24 cellular contexts compared by ENCODE assay signal in genomic region chr21:39307466-39307865, GRCh38. TPM values are rescaled to one million over a fixed set of nuclear protein-coding genes. Genes with fewer than 3 reads are reported as not detected.
DNase-seq lines count a peak whose midpoint lies in the region; ATAC-seq, FAIRE-seq and TF ChIP-seq lines count a peak whose summit lies in the region.
"Had no signal": no experiment of that assay in that cellular context is flagged by ENCODE, and none has a peak within 500 bp of the region (broad histone marks: within the 10 kb centered on the region; RNA-seq: fewer than 3 reads in every experiment).

No MANE protein-coding gene starts in this region.

- H3K4me1 Mint-ChIP-seq in activated T-cell treated with anti-CD3 and anti-CD28 coated beads, Interleukin-2, amount 50 U/mL, for 72 hours (ENCODE audit: low read depth) = peaks cover 41% of the 10 kb centered on the region
- peaks cover 18 to 34% (median 21%) of the 10 kb centered on the region in 3 donors for H3K4me1 Mint-ChIP-seq in IgD-negative memory B cell
- peaks cover 19 to 21% of the 10 kb centered on the region in 2 donors for H3K4me1 Mint-ChIP-seq in natural killer cell treated with Interleukin-12 subunit alpha and Interleukin-12 subunit beta and Interleukin-15 and Interleukin-18, amount 100 ng/mL, for 72 hours (ENCODE audit: low read depth in 2 of 2)

- H3K9me1 ChIP-seq in K562 (ENCODE audit: control insufficient read depth, insufficient read depth, low read length) = no peaks in the 10 kb centered on the region

- peaks cover 7 to 26% of the 10 kb centered on the region in 2 donors for H3K36me3 Mint-ChIP-seq in activated T-cell treated with anti-CD3 and anti-CD28 coated beads, Interleukin-2, amount 50 U/mL, for 72 hours (ENCODE audit: insufficient read depth in 2 of 2)
- H3K36me3 Mint-ChIP-seq in IgD-negative memory B cell = peaks cover 7% of the 10 kb centered on the region
- H3K36me3 Mint-ChIP-seq in natural killer cell treated with Interleukin-12 subunit alpha and Interleukin-12 subunit beta and Interleukin-15 and Interleukin-18, amount 100 ng/mL, for 72 hours = peaks cover 8% of the 10 kb centered on the region

- intact Hi-C loops in K562 (cut with micrococcal nuclease) = no loop called here

- H3K9me3 ChIP-seq in K562 (replicated peaks; ENCODE audit: control insufficient read depth, insufficient read depth, low read depth, low read length) = no peaks in the 10 kb centered on the region
- H3K9me3 ChIP-seq: SK-N-SH had no signal

- no peak for TF ChIP-seq POLR2A in K562 (conservative IDR thresholded peaks at IDR 0.05)

- no peak overlapping the region for H3K27ac ChIP-seq in K562 (ENCODE audit: extremely low read depth, low read depth, low read length)
- H3K27ac ChIP-seq: C4-2B had no signal

- no peak for TF ChIP-seq RAD21 in K562 (CRISPR knock-in tag; conservative IDR thresholded peaks at IDR 0.05 in 1 of 2, IDR thresholded peaks at IDR 0.05 in 1 of 2)

- no peaks in the 10 kb centered on the region for H3K27me3 Mint-ChIP-seq in activated T-cell treated with anti-CD3 and anti-CD28 coated beads, Interleukin-2, amount 50 U/mL, for 72 hours (ENCODE audit: low read depth)
- H3K27me3 Mint-ChIP-seq in IgD-negative memory B cell = no peaks in the 10 kb centered on the region
- no peaks in the 10 kb centered on the region for H3K27me3 Mint-ChIP-seq in natural killer cell treated with Interleukin-12 subunit alpha and Interleukin-12 subunit beta and Interleukin-15 and Interleukin-18, amount 100 ng/mL, for 72 hours

- H3K36me3 ChIP-seq in K562 (ENCODE audit: control insufficient read depth, insufficient read depth, low read length) = peaks cover 65% of the 10 kb centered on the region

- in situ Hi-C loops in K562 (cut with MboI) = no loop called here

- no peak for TF ChIP-seq CTCF in K562 (IDR thresholded peaks at IDR 0.05 in 2 of 3, conservative IDR thresholded peaks at IDR 0.05 in 1 of 3; ENCODE audit: insufficient read depth in 2 of 3, low read depth in 1 of 3, low read length in 3 of 3)

- no peak overlapping the region for H3K4me3 Mint-ChIP-seq in activated T-cell treated with anti-CD3 and anti-CD28 coated beads, Interleukin-2, amount 50 U/mL, for 72 hours
- H3K4me3 Mint-ChIP-seq in IgD-negative memory B cell = no peak overlapping the region
- no peak overlapping the region for H3K4me3 Mint-ChIP-seq in natural killer cell treated with Interleukin-12 subunit alpha and Interleukin-12 subunit beta and Interleukin-15 and Interleukin-18, amount 100 ng/mL, for 72 hours

- H3K4me1 ChIP-seq in K562 (replicated peaks in 1 of 2; ENCODE audit: control insufficient read depth in 2 of 2, insufficient read depth in 2 of 2, low read length in 2 of 2) = peaks cover 3 to 5% of the 10 kb centered on the region in 2 experiments; a peak in 2 of 5 replicates

- WGBS in K562 (ENCODE audit: insufficient coverage, low coverage, missing lambda C conversion rate) = 93% methylated on average over 1 of the region's 1 CpG

- peaks cover 9% of the 10 kb centered on the region for H4K20me1 ChIP-seq in K562 (replicated peaks; ENCODE audit: control insufficient read depth, insufficient read depth, low read length)

- no peaks in the 10 kb centered on the region for H3K9me3 Mint-ChIP-seq in activated T-cell treated with anti-CD3 and anti-CD28 coated beads, Interleukin-2, amount 50 U/mL, for 72 hours
- H3K9me3 Mint-ChIP-seq in IgD-negative memory B cell = no peaks in the 10 kb centered on the region
- H3K9me3 Mint-ChIP-seq in natural killer cell treated with Interleukin-12 subunit alpha and Interleukin-12 subunit beta and Interleukin-15 and Interleukin-18, amount 100 ng/mL, for 72 hours = no peaks in the 10 kb centered on the region

- no peak for TF ChIP-seq EP300 in K562 (IDR thresholded peaks at IDR 0.05; ENCODE audit: low read length)

- H3K4me3 ChIP-seq in K562 = no peak overlapping the region

- H3K4me2 ChIP-seq in K562 (ENCODE audit: insufficient read depth, low read length) = no peak overlapping the region
- H3K4me2 ChIP-seq: SK-N-SH had no signal

- ATAC-seq in activated T-cell treated with anti-CD3 and anti-CD28 coated beads, Interleukin-2, amount 50 U/mL, for 72 hours (replicated peaks in 1 of 2) = no peak
- ATAC-seq in K562 = no peak
- no peak for ATAC-seq in GM19023 (IDR thresholded peaks at IDR 0.05; ENCODE audit: unreplicated experiment)
- ATAC-seq in HG03457 (IDR thresholded peaks at IDR 0.05; ENCODE audit: unreplicated experiment) = no peak
- no peak for ATAC-seq in natural killer cell treated with Interleukin-12 subunit alpha and Interleukin-12 subunit beta and Interleukin-15 and Interleukin-18, amount 100 ng/mL, for 72 hours
- ATAC-seq: HCT116, Panc1 had no signal

- H3K27me3 ChIP-seq in K562 (ENCODE audit: control insufficient read depth in 2 of 2, insufficient read depth in 2 of 2, low read length in 2 of 2) = no peaks in the 10 kb centered on the region

- no TSS peak for BruUV-seq in K562 (replicated peaks; lab: Mats Ljungman, UMichigan)

- H3K79me2 ChIP-seq in K562 (ENCODE audit: control insufficient read depth, insufficient read depth, low read length) = peaks cover 70% of the 10 kb centered on the region

- POLR2A ChIA-PET in K562 (lab: Yijun Ruan, JAX) = interaction anchor here (1.1 to 3.5 kb wide), 2 partner anchors 10 to 88 kb away, joined by 3 to 17 read pairs; no protein-coding TSS in a partner anchor

- DNase-seq in activated T-cell treated with anti-CD3 and anti-CD28 coated beads, Interleukin-2, amount 50 U/mL, for 72 hours = no peak
- DNase-seq in activated T-cell treated with anti-CD3 and anti-CD28 coated beads for 4 hours = no peak
- no peak for DNase-seq in K562 (ENCODE audit: extremely low read depth in 1 of 4, low spot score in 3 of 4)
- no peak for DNase-seq in natural killer cell treated with Interleukin-12 subunit alpha and Interleukin-12 subunit beta and Interleukin-15 and Interleukin-18, amount 100 ng/mL, for 72 hours (ENCODE audit: low spot score)
- DNase-seq: AML-193; DMS 273 treated with DMSO at 0.1 percent for 48 hours; GOT3; MM.1S; NCI-H1048; NCI-H1436; NCI-H187 treated with DMSO at 0.1 percent for 48 hours; NCI-H2107; NCI-H510A; NK-92 treated with Interleukin-12 subunit alpha and Interleukin-12 subunit beta, amount 100 ng/mL, for 24 hours; SIG-M5; SK-N-SH had no signal

- no peak overlapping the region for H3K9ac ChIP-seq in K562 (ENCODE audit: insufficient read depth in 1 of 2, low read depth in 2 of 2, low read length in 2 of 2)
- H3K9ac ChIP-seq: SK-N-SH had no signal

- FAIRE-seq in K562 (lab: Jason Lieb, UNC) = no peak
- FAIRE-seq: GM12892, GM18507 had no signal

- peak overlapping the region; percentile 11 for H3K27ac Mint-ChIP-seq in activated T-cell treated with anti-CD3 and anti-CD28 coated beads, Interleukin-2, amount 50 U/mL, for 72 hours
- H3K27ac Mint-ChIP-seq in IgD-negative memory B cell = peak overlapping the region in 2 of 3 donors; percentile 43 to 44
- H3K27ac Mint-ChIP-seq in natural killer cell treated with Interleukin-12 subunit alpha and Interleukin-12 subunit beta and Interleukin-15 and Interleukin-18, amount 100 ng/mL, for 72 hours = no peak overlapping the region

- CTCF ChIA-PET in K562 (lab: Yijun Ruan, JAX; ENCODE audit: low intra/inter-chr PET ratio) = no interaction called here

- H2AFZ ChIP-seq in K562 (ENCODE audit: low read depth, low read length) = no peak overlapping the region

RNA-seq across cellular contexts. Expression of gene BRWD1, which starts 6.0 kb away (rescaled TPM):
- total RNA-seq in activated T-cell treated with anti-CD3 and anti-CD28 coated beads, Interleukin-2, amount 50 U/mL, for 72 hours = 10 to 100 TPM; 44.8 to 45.2 TPM
- 38.9 TPM for polyA plus RNA-seq in IgD-negative memory B cell
- total RNA-seq in K562 (2011; cell fraction: chromatin; rRNA removed; ENCODE audit: low replicate concordance) = 104 and 356 TPM in 2 replicates
- total RNA-seq in K562 (2011; cell fraction: nucleolus; rRNA removed) = 54.4 and 64.3 TPM in 2 replicates
- 179 and 274 TPM in 2 replicates for total RNA-seq in K562 (2011; cell fraction: nucleoplasm; rRNA removed)
- total RNA-seq in K562 (2014; rRNA removed) = 29.8 and 34.1 TPM in 2 replicates
- 60.2 and 70.5 TPM in 2 replicates for total RNA-seq in K562 (2014; rRNA removed; fragmentation: Illumina TruSeq; extraction: Trizol)
- total RNA-seq in K562 (2015; rRNA removed; fragmentation: Illumina TruSeq; extraction: Trizol) = 45.4 and 48.3 TPM in 2 replicates
- total RNA-seq in K562 (2021) = 40.5 and 42.4 TPM in 2 replicates
- 27.8 and 39.5 TPM in 2 replicates for polyA plus RNA-seq in K562 (2011; rRNA removed)
- 9.7 and 20.5 TPM in 2 replicates for polyA plus RNA-seq in K562 (2011; cell fraction: cytosol; rRNA removed)
- polyA plus RNA-seq in K562 (2011; cell fraction: nucleus; rRNA removed) = 26.0 and 35.2 TPM in 2 replicates
- 17.7 and 21.7 TPM in 2 replicates for polyA plus RNA-seq in K562 (2012)
- polyA plus RNA-seq in K562 (2014; fragmentation: Illumina TruSeq; extraction: Trizol) = 23.0 and 25.3 TPM in 2 replicates
- 10 to 100 TPM; 10.1 to 11.2 TPM for polyA plus RNA-seq in K562 (2014; fragmentation: Nextera tagmentation; extraction: Ambion mirVana)
- 22.9 and 28.0 TPM in 2 replicates for polyA plus RNA-seq in K562 (2014; rRNA removed)
- 152 and 172 TPM in 2 replicates for polyA minus RNA-seq in K562 (2011; rRNA and poly(A)+ RNA removed)
- polyA minus RNA-seq in K562 (2011; cell fraction: cytosol; rRNA and poly(A)+ RNA removed) = 28.8 and 35.4 TPM in 2 replicates
- polyA minus RNA-seq in K562 (2011; cell fraction: nucleus; rRNA and poly(A)+ RNA removed) = 123 and 195 TPM in 2 replicates
- total RNA-seq in natural killer cell treated with Interleukin-12 subunit alpha and Interleukin-12 subunit beta and Interleukin-15 and Interleukin-18, amount 100 ng/mL, for 72 hours = 10 to 100 TPM; 31.8 to 46.8 TPM

RNA-seq across cellular contexts. Expression of gene HMGN1, which starts 41.4 kb away (rescaled TPM):
- total RNA-seq in activated T-cell treated with anti-CD3 and anti-CD28 coated beads, Interleukin-2, amount 50 U/mL, for 72 hours = 100 to 1,000 TPM; 353 to 399 TPM
- 283 TPM for polyA plus RNA-seq in IgD-negative memory B cell
- 108 and 251 TPM in 2 replicates for total RNA-seq in K562 (2011; cell fraction: chromatin; rRNA removed; ENCODE audit: low replicate concordance)
- 84.9 and 94.7 TPM in 2 replicates for total RNA-seq in K562 (2011; cell fraction: nucleolus; rRNA removed)
- total RNA-seq in K562 (2011; cell fraction: nucleoplasm; rRNA removed) = 175 and 253 TPM in 2 replicates
- total RNA-seq in K562 (2014; rRNA removed) = 440 and 497 TPM in 2 replicates
- 567 and 664 TPM in 2 replicates for total RNA-seq in K562 (2014; rRNA removed; fragmentation: Illumina TruSeq; extraction: Trizol)
- total RNA-seq in K562 (2015; rRNA removed; fragmentation: Illumina TruSeq; extraction: Trizol) = 577 and 626 TPM in 2 replicates
- total RNA-seq in K562 (2021) = 524 and 567 TPM in 2 replicates
- polyA plus RNA-seq in K562 (2011; rRNA removed) = 329 and 455 TPM in 2 replicates
- 77.8 and 235 TPM in 2 replicates for polyA plus RNA-seq in K562 (2011; cell fraction: cytosol; rRNA removed)
- 298 and 403 TPM in 2 replicates for polyA plus RNA-seq in K562 (2011; cell fraction: nucleus; rRNA removed)
- 541 and 564 TPM in 2 replicates for polyA plus RNA-seq in K562 (2012)
- 478 and 498 TPM in 2 replicates for polyA plus RNA-seq in K562 (2014; fragmentation: Illumina TruSeq; extraction: Trizol)
- 100 to 1,000 TPM; 124 to 158 TPM for polyA plus RNA-seq in K562 (2014; fragmentation: Nextera tagmentation; extraction: Ambion mirVana)
- 539 and 577 TPM in 2 replicates for polyA plus RNA-seq in K562 (2014; rRNA removed)
- polyA minus RNA-seq in K562 (2011; rRNA and poly(A)+ RNA removed) = 224 and 259 TPM in 2 replicates
- 123 and 142 TPM in 2 replicates for polyA minus RNA-seq in K562 (2011; cell fraction: cytosol; rRNA and poly(A)+ RNA removed)
- 91.1 and 169 TPM in 2 replicates for polyA minus RNA-seq in K562 (2011; cell fraction: nucleus; rRNA and poly(A)+ RNA removed)
- 100 to 1,000 TPM; 229 to 323 TPM for total RNA-seq in natural killer cell treated with Interleukin-12 subunit alpha and Interleukin-12 subunit beta and Interleukin-15 and Interleukin-18, amount 100 ng/mL, for 72 hours

Comparison
In these comparisons a context has a peak if more than half of its experiments do, and no peak if none do; other contexts are left out.
1. H3K27ac Mint-ChIP-seq: peak in activated T-cell treated with anti-CD3 and anti-CD28 coated beads, Interleukin-2, amount 50 U/mL, for 72 hours (single experiment) and IgD-negative memory B cell (2 of 3); none in natural killer cell treated with Interleukin-12 subunit alpha and Interleukin-12 subunit beta and Interleukin-15 and Interleukin-18, amount 100 ng/mL, for 72 hours (0 of 2).